ENCODE assay signal across 1 cellular context in the genomic region with DNA sequence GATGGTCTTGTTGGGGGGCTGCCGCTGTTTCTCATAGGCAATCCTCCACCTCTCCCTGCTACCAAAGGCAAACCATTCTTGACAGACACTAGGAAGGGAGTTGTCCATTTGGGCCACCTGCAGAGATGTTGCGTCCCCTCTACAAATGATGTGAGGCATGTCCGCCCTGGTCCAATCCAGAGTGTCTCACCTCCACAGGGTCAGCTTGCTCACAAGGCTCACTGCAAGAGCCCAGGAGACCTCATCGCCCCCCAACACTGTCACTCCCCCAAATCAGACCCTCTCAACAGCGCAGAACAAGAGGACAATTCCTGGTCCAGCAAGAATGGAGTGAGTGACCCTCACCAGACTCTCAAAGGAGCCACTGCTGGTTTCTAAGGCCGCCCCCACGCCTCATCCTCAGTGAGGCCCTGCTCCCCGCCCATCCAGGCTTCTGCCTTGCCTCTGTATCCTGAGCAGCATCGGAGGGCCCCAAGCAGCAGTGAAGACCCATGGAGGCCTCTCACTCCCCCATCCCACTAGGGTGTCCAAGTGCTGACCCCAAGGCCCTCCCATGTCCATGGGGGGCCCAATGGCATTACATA.
TF ChIP-seq lines count a peak whose summit lies in the region.

No MANE protein-coding gene starts in this region.

TF ChIP-seq in H1, 55 proteins besides CTCF, POLR2A, EP300 and RAD21:
- TF ChIP-seq SAP30 (IDR thresholded peaks at IDR 0.05; ENCODE audit: insufficient read depth, insufficient replicate concordance, low read length) (no peak), POLR2AphosphoS5 (IDR thresholded peaks at IDR 0.05; ENCODE audit: low read depth, low read length) (peak; percentile 85)
